In the genomic region with DNA sequence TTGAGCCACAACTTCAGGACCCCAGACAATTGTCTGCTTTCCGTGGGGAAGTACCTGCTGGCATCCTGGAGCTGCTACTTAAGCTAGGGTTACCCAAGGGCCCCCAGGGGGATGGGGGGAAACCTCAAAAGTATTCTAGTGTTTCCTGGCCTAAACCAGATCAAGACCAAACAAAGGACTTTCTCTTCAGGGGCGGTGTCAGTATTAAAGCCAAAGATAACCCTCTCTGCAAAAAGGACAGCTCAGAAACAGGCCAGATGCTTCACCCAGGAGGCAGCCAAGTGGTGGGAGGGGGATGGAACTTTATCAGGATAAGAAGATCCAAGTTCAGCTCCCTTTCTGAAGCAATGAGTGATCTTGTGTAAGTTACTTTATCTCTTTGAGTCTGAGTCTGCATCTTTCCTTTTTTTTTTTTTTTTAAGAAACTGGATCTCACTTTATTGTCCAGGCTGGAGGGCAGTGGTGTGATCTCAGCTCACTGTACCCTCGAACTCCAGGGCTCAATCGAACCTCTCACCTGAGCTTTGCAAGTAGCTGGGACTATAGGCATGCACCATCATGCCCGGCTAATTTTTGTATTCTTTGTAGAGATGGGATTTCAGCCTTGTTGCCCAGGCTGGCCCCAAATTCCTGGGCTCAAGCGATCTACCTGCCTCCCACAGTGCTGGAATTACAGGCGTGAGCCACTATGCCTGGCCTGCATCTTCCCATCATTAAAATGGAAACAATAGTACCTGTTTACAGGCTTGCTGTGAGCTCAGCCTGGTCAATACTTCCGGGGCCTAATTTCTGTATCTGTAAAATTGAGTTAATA, we compare ENCODE assay signal across 21 cellular contexts.
DNase-seq lines count a peak whose midpoint lies in the region; ATAC-seq and TF ChIP-seq lines count a peak whose summit lies in the region.
"Had no signal": no experiment of that assay in that cellular context is flagged by ENCODE, and none has a peak within 500 bp of the region (broad histone marks: within the 10 kb centered on the region; RNA-seq: fewer than 3 reads in every experiment).

No MANE protein-coding gene starts in this region.

- H4K12ac ChIP-seq in trophoblast cell (ENCODE audit: low read depth, low read length), result no peak overlapping the region

- H3K4me1 ChIP-seq in foreskin keratinocyte, result peaks cover 33% of the 10 kb centered on the region
- H3K4me1 ChIP-seq in trophoblast cell (ENCODE audit: control insufficient read depth in 1 of 2, insufficient read depth in 2 of 2, low read length in 2 of 2), result peaks cover 21 to 23% of the 10 kb centered on the region in 2 experiments

- no peaks in the 10 kb centered on the region for H3K36me3 Mint-ChIP-seq in WTC11
- no peaks in the 10 kb centered on the region for H3K36me3 Mint-ChIP-seq in activated naive CD8-positive, alpha-beta T cell treated with anti-CD3 and anti-CD28 coated beads, Interleukin-2, amount 50 U/mL, for 24 hours (ENCODE audit: low read depth)
- H3K36me3 Mint-ChIP-seq: activated naive CD8-positive, alpha-beta T cell; immature natural killer cell had no signal

- H4K91ac ChIP-seq in trophoblast cell (ENCODE audit: low read depth, low read length), result peak overlapping the region; percentile 64

- peak overlapping the region; percentile 51 for H2AK5ac ChIP-seq in trophoblast cell (ENCODE audit: low read length)

- H3K18ac ChIP-seq in trophoblast cell (ENCODE audit: low read length), result no peak overlapping the region

- no peak overlapping the region for H3K9ac ChIP-seq in trophoblast cell (ENCODE audit: low read length)

- POLR2A ChIA-PET in WTC11 (lab: Charles Lee), result interaction anchor here (0.6 kb wide), 2 partner anchors 9 to 46 kb away, joined by 6 to 7 read pairs; no protein-coding TSS in a partner anchor

- H3K27me3 ChIP-seq in foreskin keratinocyte (no peaks in the 10 kb centered on the region), trophoblast cell (ENCODE audit: insufficient read depth, low read length) (no peaks in the 10 kb centered on the region)

- no peaks in the 10 kb centered on the region for H3K36me3 ChIP-seq in trophoblast cell (ENCODE audit: control insufficient read depth in 1 of 2, insufficient read depth in 2 of 2, low read length in 2 of 2)

- peaks cover 16% of the 10 kb centered on the region for H3K4me1 Mint-ChIP-seq in WTC11
- no peaks in the 10 kb centered on the region for H3K4me1 Mint-ChIP-seq in activated naive CD8-positive, alpha-beta T cell treated with anti-CD3 and anti-CD28 coated beads, Interleukin-2, amount 50 U/mL, for 24 hours
- H3K4me1 Mint-ChIP-seq: immature natural killer cell had no signal

- peaks cover 2% of the 10 kb centered on the region for H3K79me2 ChIP-seq in trophoblast cell (ENCODE audit: control insufficient read depth, insufficient read depth, low read length, poor library complexity)

- peak overlapping the region; percentile 46 for H2BK5ac ChIP-seq in trophoblast cell (ENCODE audit: low read depth, low read length, poor library complexity)

- no CpG with 5 or more reads among the region's 8 CpGs for WGBS in trophoblast cell (ENCODE audit: extremely low coverage, insufficient coverage, insufficient read length)

- DNase-seq in ELF-1 (ENCODE audit: low read depth, low spot score), result peak; percentile 13
- no peak for DNase-seq in WTC11 (ENCODE audit: low spot score)
- peak; percentile 60 to 72 for DNase-seq in foreskin keratinocyte
- no peak for DNase-seq in trophoblast cell
- no peak for DNase-seq in activated naive CD8-positive, alpha-beta T cell treated with anti-CD3 and anti-CD28 coated beads, Interleukin-2, amount 50 U/mL, for 24 hours
- no peak for DNase-seq in central memory CD4-positive, alpha-beta T cell
- DNase-seq in stimulated activated CD4-positive, alpha-beta T cell treated with anti-CD3 and anti-CD28 coated beads, Interleukin-12 subunit alpha, Interleukin-12 subunit beta, amount 100 ng/mL, for 4 hours, result no peak
- DNase-seq: activated T-cell treated with anti-CD3 and anti-CD28 coated beads, Interleukin-2, amount 50 U/mL, for 1 hour; caudate nucleus; effector memory CD8-positive, alpha-beta T cell; GOT3; immature natural killer cell; NCI-H2081 treated with DMSO at 0.1 percent for 48 hours; nephron progenitor cell; NK-92 treated with Interleukin-12 subunit alpha and Interleukin-12 subunit beta, amount 100 ng/mL, for 24 hours; SHP77 had no signal

- peaks cover 8% of the 10 kb centered on the region for H3K9me3 Mint-ChIP-seq in WTC11
- H3K9me3 Mint-ChIP-seq in activated naive CD8-positive, alpha-beta T cell treated with anti-CD3 and anti-CD28 coated beads, Interleukin-2, amount 50 U/mL, for 24 hours, result peaks cover 3% of the 10 kb centered on the region
- H3K9me3 Mint-ChIP-seq: stimulated activated naive CD8-positive, alpha-beta T cell treated with anti-CD3 and anti-CD28 coated beads, Interleukin-15, Interleukin-2, amounts not matched to agents 100 ng/mL and 50 ng/mL, for 24 hours had no signal

- peaks cover 3% of the 10 kb centered on the region; the same call in 1 of the 2 replicates for H3K27me3 Mint-ChIP-seq in WTC11 (ENCODE audit: low read depth)
- H3K27me3 Mint-ChIP-seq in activated naive CD8-positive, alpha-beta T cell treated with anti-CD3 and anti-CD28 coated beads, Interleukin-2, amount 50 U/mL, for 24 hours, result no peaks in the 10 kb centered on the region
- H3K27me3 Mint-ChIP-seq: activated naive CD8-positive, alpha-beta T cell; stimulated activated naive CD8-positive, alpha-beta T cell treated with anti-CD3 and anti-CD28 coated beads, Interleukin-15, Interleukin-2, amounts not matched to agents 100 ng/mL and 50 ng/mL, for 24 hours had no signal

- H3K9me3 ChIP-seq in trophoblast cell (ENCODE audit: insufficient read depth, low read depth, low read length), result no peaks in the 10 kb centered on the region

- H3K79me1 ChIP-seq in trophoblast cell (ENCODE audit: low read length), result peaks cover 26% of the 10 kb centered on the region

- H3K27ac Mint-ChIP-seq in WTC11, result no peak overlapping the region
- H3K27ac Mint-ChIP-seq in activated naive CD8-positive, alpha-beta T cell treated with anti-CD3 and anti-CD28 coated beads, Interleukin-2, amount 50 U/mL, for 24 hours, result no peak overlapping the region
- H3K27ac Mint-ChIP-seq: activated naive CD8-positive, alpha-beta T cell; effector memory CD8-positive, alpha-beta T cell; immature natural killer cell; stimulated activated naive CD8-positive, alpha-beta T cell treated with anti-CD3 and anti-CD28 coated beads, Interleukin-15, Interleukin-2, amounts not matched to agents 100 ng/mL and 50 ng/mL, for 24 hours had no signal

- H3K4me2 ChIP-seq in trophoblast cell (ENCODE audit: low read length), result no peak overlapping the region

- CTCF ChIA-PET in WTC11 (lab: Charles Lee), result interaction anchor here (0.6 to 1.0 kb wide), 2 partner anchors 91 to 153 kb away, joined by 3 read pairs; no protein-coding TSS in a partner anchor

- ATAC-seq in WTC11 (peak; percentile 41), foreskin keratinocyte (no peak), GM18498 (IDR thresholded peaks at IDR 0.05; ENCODE audit: unreplicated experiment) (no peak)
- no peak for ATAC-seq in activated naive CD8-positive, alpha-beta T cell treated with anti-CD3 and anti-CD28 coated beads, Interleukin-2, amount 50 U/mL, for 24 hours
- ATAC-seq: effector memory CD8-positive, alpha-beta T cell; GM12878; K562 had no signal

- H3K27ac ChIP-seq in foreskin keratinocyte (no peak overlapping the region), trophoblast cell (ENCODE audit: low read depth, low read length) (peak overlapping the region; percentile 42)

- H3K4me3 Mint-ChIP-seq in WTC11, result no peak overlapping the region
- no peak overlapping the region for H3K4me3 Mint-ChIP-seq in activated naive CD8-positive, alpha-beta T cell treated with anti-CD3 and anti-CD28 coated beads, Interleukin-2, amount 50 U/mL, for 24 hours
- H3K4me3 Mint-ChIP-seq: activated naive CD8-positive, alpha-beta T cell; effector memory CD8-positive, alpha-beta T cell; immature natural killer cell; nephron progenitor cell; stimulated activated naive CD8-positive, alpha-beta T cell treated with anti-CD3 and anti-CD28 coated beads, Interleukin-15, Interleukin-2, amounts not matched to agents 100 ng/mL and 50 ng/mL, for 24 hours had no signal

- H2BK12ac ChIP-seq in trophoblast cell (ENCODE audit: low read length), result peak overlapping the region; percentile 78

- H3K23ac ChIP-seq in trophoblast cell (ENCODE audit: low read length), result no peak overlapping the region

- H2AFZ ChIP-seq in trophoblast cell (ENCODE audit: insufficient read depth, low read length, poor library complexity), result peak overlapping the region; percentile 47

- H3K4ac ChIP-seq in trophoblast cell (ENCODE audit: low read depth, low read length), result no peak overlapping the region

- H2BK120ac ChIP-seq in trophoblast cell (ENCODE audit: insufficient read depth, low read length, poor library complexity), result peak overlapping the region; percentile 6

- no peak overlapping the region for H3K14ac ChIP-seq in trophoblast cell (ENCODE audit: low read length)

- H3K4me3 ChIP-seq in trophoblast cell (ENCODE audit: low read depth, low read length), result no peak overlapping the region
- H3K4me3 ChIP-seq: GM12878, K562 had no signal

- no peak overlapping the region for H4K8ac ChIP-seq in trophoblast cell (ENCODE audit: low read depth, low read length)

- TF ChIP-seq CTCF in WTC11 (IDR thresholded peaks at IDR 0.05) (no peak), foreskin keratinocyte (conservative IDR thresholded peaks at IDR 0.05) (no peak)

TF ChIP-seq in WTC11, 78 proteins besides CTCF, POLR2A, EP300 and RAD21 (continues in another document):
- TF ChIP-seq, protein P1, sequence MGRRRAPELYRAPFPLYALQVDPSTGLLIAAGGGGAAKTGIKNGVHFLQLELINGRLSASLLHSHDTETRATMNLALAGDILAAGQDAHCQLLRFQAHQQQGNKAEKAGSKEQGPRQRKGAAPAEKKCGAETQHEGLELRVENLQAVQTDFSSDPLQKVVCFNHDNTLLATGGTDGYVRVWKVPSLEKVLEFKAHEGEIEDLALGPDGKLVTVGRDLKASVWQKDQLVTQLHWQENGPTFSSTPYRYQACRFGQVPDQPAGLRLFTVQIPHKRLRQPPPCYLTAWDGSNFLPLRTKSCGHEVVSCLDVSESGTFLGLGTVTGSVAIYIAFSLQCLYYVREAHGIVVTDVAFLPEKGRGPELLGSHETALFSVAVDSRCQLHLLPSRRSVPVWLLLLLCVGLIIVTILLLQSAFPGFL (CRISPR knock-in tag; IDR thresholded peaks at IDR 0.05; ENCODE audit: borderline replicate concordance), result no peak
- TF ChIP-seq, protein P2, sequence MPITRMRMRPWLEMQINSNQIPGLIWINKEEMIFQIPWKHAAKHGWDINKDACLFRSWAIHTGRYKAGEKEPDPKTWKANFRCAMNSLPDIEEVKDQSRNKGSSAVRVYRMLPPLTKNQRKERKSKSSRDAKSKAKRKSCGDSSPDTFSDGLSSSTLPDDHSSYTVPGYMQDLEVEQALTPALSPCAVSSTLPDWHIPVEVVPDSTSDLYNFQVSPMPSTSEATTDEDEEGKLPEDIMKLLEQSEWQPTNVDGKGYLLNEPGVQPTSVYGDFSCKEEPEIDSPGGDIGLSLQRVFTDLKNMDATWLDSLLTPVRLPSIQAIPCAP (CRISPR knock-in tag; IDR thresholded peaks at IDR 0.05), result no peak
- TF ChIP-seq, protein P3, sequence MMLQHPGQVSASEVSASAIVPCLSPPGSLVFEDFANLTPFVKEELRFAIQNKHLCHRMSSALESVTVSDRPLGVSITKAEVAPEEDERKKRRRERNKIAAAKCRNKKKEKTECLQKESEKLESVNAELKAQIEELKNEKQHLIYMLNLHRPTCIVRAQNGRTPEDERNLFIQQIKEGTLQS (CRISPR knock-in tag; conservative IDR thresholded peaks at IDR 0.05), result no peak

Comparison
In these comparisons a context has a peak if more than half of its experiments do, and no peak if none do; other contexts are left out.
1. DNase-seq: peak in ELF-1 (single experiment) and foreskin keratinocyte (2 of 2); none in WTC11 (single experiment), trophoblast cell (0 of 2), activated naive CD8-positive, alpha-beta T cell treated with anti-CD3 and anti-CD28 coated beads, Interleukin-2, amount 50 U/mL, for 24 hours (single experiment), central memory CD4-positive, alpha-beta T cell (single experiment) and stimulated activated CD4-positive, alpha-beta T cell treated with anti-CD3 and anti-CD28 coated beads, Interleukin-12 subunit alpha, Interleukin-12 subunit beta, amount 100 ng/mL, for 4 hours (single experiment).